Comparison of ENCODE assay signal across 1 cellular context in genomic region chr7:77786741-77787140, GRCh38.
TF ChIP-seq lines count a peak whose summit lies in the region.

No MANE protein-coding gene starts in this region.

TF ChIP-seq in K562, 482 proteins besides CTCF, POLR2A, EP300 and RAD21:
- TF ChIP-seq CREB3L1 (IDR thresholded peaks at IDR 0.05; ENCODE audit: borderline replicate concordance, low read depth), result no peak
- TF ChIP-seq RBM25 (IDR thresholded peaks at IDR 0.05; ENCODE audit: low read depth, low read length, severe bottlenecking), result peak; percentile 26
- TF ChIP-seq ZNF318 (IDR thresholded peaks at IDR 0.05; ENCODE audit: borderline replicate concordance in 1 of 2, low read depth in 1 of 2), result no peak
- TF ChIP-seq ZNF121 (CRISPR knock-in tag; conservative IDR thresholded peaks at IDR 0.05), result peak; percentile 61
- TF ChIP-seq HDAC3 (IDR thresholded peaks at IDR 0.05; ENCODE audit: borderline replicate concordance, partially characterized antibody), result no peak
